ENCODE assay signal across 26 cellular contexts in the genomic region with DNA sequence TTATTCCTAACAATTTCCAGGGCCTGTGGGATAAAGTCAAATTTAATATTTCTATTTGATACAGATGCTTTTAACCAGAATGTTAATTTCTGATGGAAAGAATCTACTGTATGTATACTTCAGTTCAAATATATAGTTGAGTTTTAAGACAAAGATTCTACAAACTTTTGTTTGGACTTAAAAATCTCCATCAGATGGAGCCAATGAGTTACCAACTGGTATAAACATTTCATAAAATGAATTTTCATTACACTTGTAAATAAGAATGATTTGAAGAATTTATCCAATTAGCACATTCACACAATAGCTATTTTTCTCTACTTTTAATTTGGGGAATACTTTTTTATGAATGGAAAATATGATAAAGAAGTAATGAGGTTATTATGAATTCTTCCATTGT.
"Had no signal": no experiment of that assay in that cellular context is flagged by ENCODE, and none has a peak within 500 bp of the region (broad histone marks: within the 10 kb centered on the region; RNA-seq: fewer than 3 reads in every experiment).

No MANE protein-coding gene starts in this region.

- H3K27me3 Mint-ChIP-seq: activated CD4-positive, alpha-beta T cell treated with anti-CD3 and anti-CD28 coated beads, Interleukin-2, amount 10 ng/mL, durations not matched to agents 7 days and 5 days; activated naive CD4-positive, alpha-beta T cell treated with anti-CD3 and anti-CD28 coated beads, Interleukin-2, amount 50 U/mL, for 24 hours; brain; natural killer cell treated with Interleukin-12 subunit alpha and Interleukin-12 subunit beta and Interleukin-15 and Interleukin-18, amount 100 ng/mL, for 72 hours; T-cell had no signal

- H3K27me3 ChIP-seq: colonic mucosa, ovary, upper lobe of left lung had no signal

- H3K36me3 Mint-ChIP-seq: activated naive CD4-positive, alpha-beta T cell treated with anti-CD3 and anti-CD28 coated beads, Interleukin-2, amount 50 U/mL, for 24 hours; brain; natural killer cell treated with Interleukin-12 subunit alpha and Interleukin-12 subunit beta and Interleukin-15 and Interleukin-18, amount 100 ng/mL, for 72 hours; T-cell had no signal

- H3K9me3 ChIP-seq: colonic mucosa, ovary, upper lobe of left lung had no signal

- H3K4me1 ChIP-seq: colonic mucosa, upper lobe of left lung had no signal

- FAIRE-seq: frontal cortex had no signal

- H3K4me1 Mint-ChIP-seq: activated CD4-positive, alpha-beta T cell treated with anti-CD3 and anti-CD28 coated beads, Interleukin-2, amount 10 ng/mL, durations not matched to agents 7 days and 5 days; activated naive CD4-positive, alpha-beta T cell treated with anti-CD3 and anti-CD28 coated beads, Interleukin-2, amount 50 U/mL, for 24 hours; T-cell had no signal

- H3K36me3 ChIP-seq: colonic mucosa, ovary, upper lobe of left lung, WERI-Rb-1 had no signal

- DNase-seq: activated CD4-positive, alpha-beta T cell treated with anti-CD3 and anti-CD28 coated beads, Interleukin-2, amount 10 ng/mL, durations not matched to agents 7 days and 5 days; activated CD4-positive, CD25-positive, alpha-beta regulatory T cell treated with anti-CD3 and anti-CD28 coated beads, Interleukin-2, amount 50 U/mL, for 72 hours; activated CD8-positive, alpha-beta T cell treated with anti-CD3 and anti-CD28 coated beads, Interleukin-2, amount 10 ng/mL, durations not matched to agents 7 days and 5 days; activated gamma-delta T cell; aorta; caudate nucleus; colonic mucosa; hypothalamus; islet precursor cell; left cardiac atrium; midbrain; ovary; right cardiac atrium; stimulated activated CD4-positive, alpha-beta T cell treated with anti-CD3 and anti-CD28 coated beads, Interleukin-12 subunit alpha, Interleukin-12 subunit beta, amount 100 ng/mL, for 4 hours; stimulated activated CD4-positive, alpha-beta T cell treated with anti-CD3 and anti-CD28 coated beads, Interleukin-4, amount 100 ng/mL, for 4 hours; stimulated activated naive CD8-positive, alpha-beta T cell treated with anti-CD3 and anti-CD28 coated beads, Interleukin-15, Interleukin-2, amounts not matched to agents 100 U/mL and 50 U/mL, for 24 hours; T-cell; upper lobe of left lung; WERI-Rb-1 had no signal

- H3K4me3 Mint-ChIP-seq: activated CD4-positive, alpha-beta T cell treated with anti-CD3 and anti-CD28 coated beads, Interleukin-2, amount 10 ng/mL, durations not matched to agents 7 days and 5 days; activated CD8-positive, alpha-beta T cell treated with anti-CD3 and anti-CD28 coated beads, Interleukin-2, amount 10 ng/mL, durations not matched to agents 7 days and 5 days; activated naive CD4-positive, alpha-beta T cell treated with anti-CD3 and anti-CD28 coated beads, Interleukin-2, amount 50 U/mL, for 24 hours; activated T-helper 1 cell treated with anti-CD3 and anti-CD28 coated beads, Interleukin-12 subunit alpha, Interleukin-12 subunit beta, Interleukin-2, Interleukin-4 antibody, amounts not matched to agents 30 ng/mL and 10 ng/mL and 1 ng/mL, durations not matched to agents 14 hours and 24 hours and 36 hours; brain; natural killer cell treated with Interleukin-12 subunit alpha and Interleukin-12 subunit beta and Interleukin-15 and Interleukin-18, amount 100 ng/mL, for 72 hours; T-cell; T-helper 2 cell treated with Interferon-gamma antibody and Interleukin-4, amounts not matched to agents 5 μg/mL and 100 μg/mL, for 36 hours had no signal

- H3K27ac ChIP-seq: colonic mucosa, epithelial cell of prostate, ovary, upper lobe of left lung, WERI-Rb-1 had no signal

- H3K4me3 ChIP-seq: colonic mucosa, ovary, upper lobe of left lung had no signal

- H3K27ac Mint-ChIP-seq: activated CD4-positive, alpha-beta T cell treated with anti-CD3 and anti-CD28 coated beads, Interleukin-2, amount 10 ng/mL, durations not matched to agents 7 days and 5 days; activated CD8-positive, alpha-beta T cell treated with anti-CD3 and anti-CD28 coated beads, Interleukin-2, amount 10 ng/mL, durations not matched to agents 7 days and 5 days; activated naive CD4-positive, alpha-beta T cell treated with anti-CD3 and anti-CD28 coated beads, Interleukin-2, amount 50 U/mL, for 24 hours; activated T-helper 1 cell treated with anti-CD3 and anti-CD28 coated beads, Interleukin-12 subunit alpha, Interleukin-12 subunit beta, Interleukin-2, Interleukin-4 antibody, amounts not matched to agents 30 ng/mL and 10 ng/mL and 1 ng/mL, durations not matched to agents 14 hours and 24 hours and 36 hours; brain; natural killer cell treated with Interleukin-12 subunit alpha and Interleukin-12 subunit beta and Interleukin-15 and Interleukin-18, amount 100 ng/mL, for 72 hours; T-cell; T-helper 2 cell treated with Interferon-gamma antibody and Interleukin-4, amounts not matched to agents 5 μg/mL and 100 μg/mL, for 36 hours had no signal
